ENCODE assay signal across 24 cellular contexts in the genomic region with DNA sequence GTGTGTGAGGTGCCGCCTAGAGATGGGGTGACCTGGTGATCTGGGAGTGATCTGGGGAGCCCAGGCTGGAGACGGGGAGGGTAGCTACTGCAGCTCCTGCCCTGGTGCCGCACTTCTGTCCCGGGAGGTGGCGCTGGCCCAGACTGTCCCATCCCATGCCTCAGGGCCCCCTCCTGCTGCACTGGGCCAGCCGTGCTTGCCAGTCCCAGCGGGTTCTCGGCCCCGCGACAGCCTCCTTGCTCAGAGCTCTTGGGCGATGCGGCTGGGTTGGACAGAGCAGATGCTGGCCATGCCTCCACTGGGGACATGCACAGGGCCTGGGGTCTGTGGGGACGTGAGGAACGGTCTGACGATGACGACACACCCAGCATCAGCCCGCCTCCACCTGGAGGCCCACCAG. TPM values are rescaled to one million over a fixed set of nuclear protein-coding genes. Genes with fewer than 3 reads are reported as not detected.
"Had no signal": no experiment of that assay in that cellular context is flagged by ENCODE, and none has a peak within 500 bp of the region (broad histone marks: within the 10 kb centered on the region; RNA-seq: fewer than 3 reads in every experiment).

No MANE protein-coding gene starts in this region.

- H3K4me3 ChIP-seq: ascending aorta, body of pancreas, cardiac muscle cell, SK-N-MC had no signal

- H3K9me3 Mint-ChIP-seq: activated CD4-positive, alpha-beta memory T cell treated with anti-CD3 and anti-CD28 coated beads for 36 hours; activated CD4-positive, alpha-beta T cell treated with anti-CD3 and anti-CD28 coated beads, Interleukin-2, amount 10 ng/mL, durations not matched to agents 7 days and 5 days; activated naive CD4-positive, alpha-beta T cell treated with anti-CD3 and anti-CD28 coated beads, Interleukin-2, amount 50 U/mL, for 72 hours; activated naive CD8-positive, alpha-beta T cell treated with anti-CD3 and anti-CD28 coated beads, Interleukin-2, amount 50 U/mL, for 24 hours; activated T-cell treated with anti-CD3 and anti-CD28 coated beads, Interleukin-2, amount 50 U/mL, for 4 hours had no signal

- H3K36me3 ChIP-seq: cardiac muscle cell had no signal

- H3K4me1 ChIP-seq: ascending aorta, body of pancreas had no signal

- DNase-seq: activated CD4-positive, alpha-beta memory T cell treated with anti-CD3 and anti-CD28 coated beads for 36 hours; activated CD4-positive, alpha-beta T cell treated with anti-CD3 and anti-CD28 coated beads, Interleukin-2, amount 10 ng/mL, durations not matched to agents 7 days and 5 days; activated CD4-positive, CD25-positive, alpha-beta regulatory T cell; activated CD8-positive, alpha-beta memory T cell treated with anti-CD3 and anti-CD28 coated beads for 24 hours; activated effector memory CD4-positive, alpha-beta T cell treated with anti-CD3 and anti-CD28 coated beads, Interleukin-2, amount 50 U/mL, for 16 hours; activated naive CD4-positive, alpha-beta T cell treated with Interleukin-2 at 50 U/mL for 16 hours; activated naive CD8-positive, alpha-beta T cell treated with anti-CD3 and anti-CD28 coated beads, Interleukin-2, amount 50 U/mL, for 24 hours; activated T-cell treated with anti-CD3 and anti-CD28 coated beads, Interleukin-2, amount 50 U/mL, for 4 hours; amniotic stem cell; body of pancreas; MM.1S; NCI-H1105; NCI-H1436; NCI-H187; NCI-H2081; NCI-H446; NCI-H524; PC-3; SW 1271 had no signal

- H3K27ac Mint-ChIP-seq: activated CD4-positive, alpha-beta memory T cell treated with anti-CD3 and anti-CD28 coated beads for 36 hours; activated naive CD4-positive, alpha-beta T cell treated with anti-CD3 and anti-CD28 coated beads, Interleukin-2, amount 50 U/mL, for 72 hours; activated naive CD8-positive, alpha-beta T cell treated with anti-CD3 and anti-CD28 coated beads, Interleukin-2, amount 50 U/mL, for 24 hours had no signal

- H3K4me3 Mint-ChIP-seq: activated CD4-positive, alpha-beta memory T cell treated with anti-CD3 and anti-CD28 coated beads for 36 hours; activated CD4-positive, alpha-beta T cell treated with anti-CD3 and anti-CD28 coated beads, Interleukin-2, amount 10 ng/mL, durations not matched to agents 7 days and 5 days; activated naive CD8-positive, alpha-beta T cell treated with anti-CD3 and anti-CD28 coated beads, Interleukin-2, amount 50 U/mL, for 24 hours; activated T-cell treated with anti-CD3 and anti-CD28 coated beads, Interleukin-2, amount 50 U/mL, for 4 hours had no signal

- H3K27ac ChIP-seq: ascending aorta, body of pancreas, cardiac muscle cell, SK-N-MC had no signal

- ATAC-seq: activated naive CD4-positive, alpha-beta T cell treated with anti-CD3 and anti-CD28 coated beads, Interleukin-2, amount 50 U/mL, for 72 hours; activated naive CD8-positive, alpha-beta T cell treated with anti-CD3 and anti-CD28 coated beads, Interleukin-2, amount 50 U/mL, for 24 hours; activated T-cell treated with anti-CD3 and anti-CD28 coated beads, Interleukin-2, amount 50 U/mL, for 4 hours; body of pancreas; PC-3 had no signal

- H3K27me3 Mint-ChIP-seq: activated CD4-positive, alpha-beta memory T cell treated with anti-CD3 and anti-CD28 coated beads for 36 hours; activated CD4-positive, alpha-beta T cell treated with anti-CD3 and anti-CD28 coated beads, Interleukin-2, amount 10 ng/mL, durations not matched to agents 7 days and 5 days; activated naive CD8-positive, alpha-beta T cell treated with anti-CD3 and anti-CD28 coated beads, Interleukin-2, amount 50 U/mL, for 24 hours had no signal

- H3K27me3 ChIP-seq: ascending aorta, body of pancreas, cardiac muscle cell had no signal

RNA-seq across cellular contexts. Expression of a gene that starts 2.5 kb away (rescaled TPM):
- total RNA-seq: activated CD4-positive, alpha-beta memory T cell treated with anti-CD3 and anti-CD28 coated beads for 36 hours; activated CD4-positive, alpha-beta T cell treated with anti-CD3 and anti-CD28 coated beads, Interleukin-2, amount 10 ng/mL, durations not matched to agents 7 days and 5 days; activated naive CD4-positive, alpha-beta T cell treated with anti-CD3 and anti-CD28 coated beads, Interleukin-2, amount 50 U/mL, for 72 hours; activated T-cell treated with anti-CD3 and anti-CD28 coated beads, Interleukin-2, amount 50 U/mL, for 4 hours; ascending aorta; body of pancreas; cardiac muscle cell; PC-3; T-helper 1 cell treated with Interleukin-12 subunit alpha and Interleukin-12 subunit beta and Interleukin-4 antibody, amounts not matched to agents 30 ng/mL and 1 ng/mL, for 36 hours had no signal
- polyA plus RNA-seq: cardiac muscle cell had no signal

RNA-seq across cellular contexts. Expression of a gene that starts 16.7 kb away (rescaled TPM):
- total RNA-seq: ascending aorta, PC-3 had no signal
